In genomic region chr4:14865804-14866203, GRCh38 we compare ENCODE assay signal across 11 cellular contexts.
"Had no signal": no experiment of that assay in that cellular context is flagged by ENCODE, and none has a peak within 500 bp of the region (broad histone marks: within the 10 kb centered on the region; RNA-seq: fewer than 3 reads in every experiment).

No MANE protein-coding gene starts in this region.

- H3K4me3 ChIP-seq: body of pancreas, thyroid gland had no signal

- DNase-seq: activated CD4-positive, alpha-beta T cell treated with anti-CD3 and anti-CD28 coated beads, Interleukin-2, amount 50 U/mL, for 1 hour; activated naive CD4-positive, alpha-beta T cell treated with anti-CD3 and anti-CD28 coated beads, Interleukin-2, amount 10 ng/mL, durations not matched to agents 7 days and 5 days; amniotic stem cell; body of pancreas; effector memory CD8-positive, alpha-beta T cell; naive thymus-derived CD4-positive, alpha-beta T cell; stimulated activated CD4-positive, alpha-beta T cell treated with anti-CD3 and anti-CD28 coated beads, Interleukin-4, amount 100 ng/mL, for 1 hour; stimulated activated naive CD8-positive, alpha-beta T cell treated with anti-CD3 and anti-CD28 coated beads, Interleukin-15, amount 100 ng/mL, for 72 hours; T-helper 17 cell; thyroid gland had no signal

- H3K36me3 ChIP-seq: thyroid gland had no signal

- H3K27ac ChIP-seq: body of pancreas, epithelial cell of prostate, thyroid gland had no signal

- H3K9me3 ChIP-seq: body of pancreas, thyroid gland had no signal

- H3K27me3 ChIP-seq: body of pancreas, thyroid gland had no signal

- H3K4me1 ChIP-seq: thyroid gland had no signal
